In the genomic region with DNA sequence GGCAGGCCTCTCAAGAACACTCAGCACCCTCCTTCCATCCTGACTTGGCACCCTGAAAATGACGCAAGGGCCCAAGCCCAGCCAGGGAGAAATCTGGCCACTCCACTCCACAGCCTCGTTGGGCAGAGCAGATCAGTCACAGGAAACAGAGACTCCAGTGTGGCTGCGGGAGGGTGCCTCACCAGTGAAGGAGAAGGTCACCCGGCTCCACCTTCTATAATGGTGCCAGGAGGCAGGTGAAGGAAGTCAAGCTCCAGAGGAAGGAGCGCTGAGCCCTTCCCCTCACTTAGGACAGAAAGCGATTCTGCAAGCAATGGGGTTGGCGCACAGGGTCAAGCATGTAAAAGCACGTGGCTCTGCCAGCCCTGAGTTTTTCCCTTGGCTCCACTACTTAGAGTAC, we compare ENCODE assay signal across 20 cellular contexts.
"Had no signal": no experiment of that assay in that cellular context is flagged by ENCODE, and none has a peak within 500 bp of the region (broad histone marks: within the 10 kb centered on the region; RNA-seq: fewer than 3 reads in every experiment).

No MANE protein-coding gene starts in this region.

- H3K27me3 ChIP-seq: colonic mucosa, neutrophil had no signal

- H3K9me3 ChIP-seq: colonic mucosa, neutrophil had no signal

- H3K4me3 ChIP-seq: colonic mucosa, skin epidermis had no signal

- H3K79me2 ChIP-seq: parathyroid adenoma had no signal

- H3K36me3 ChIP-seq: colonic mucosa, neutrophil, WERI-Rb-1 had no signal

- H2AFZ ChIP-seq: parathyroid adenoma had no signal

- H3K27ac ChIP-seq: colonic mucosa, neutrophil, parathyroid adenoma, skin epidermis had no signal

- ATAC-seq: activated CD4-positive, alpha-beta T cell treated with anti-CD3 and anti-CD28 coated beads for 36 hours; activated naive CD8-positive, alpha-beta T cell treated with anti-CD3 and anti-CD28 coated beads, Interleukin-2, amount 50 U/mL, for 24 hours; natural killer cell; stimulated activated naive CD8-positive, alpha-beta T cell treated with anti-CD3 and anti-CD28 coated beads, Interleukin-15, amount 100 ng/mL, for 72 hours had no signal

- H3K9ac ChIP-seq: parathyroid adenoma had no signal

- H3K4me1 ChIP-seq: colonic mucosa, parathyroid adenoma had no signal

- DNase-seq: activated CD4-positive, alpha-beta memory T cell treated with anti-CD3 and anti-CD28 coated beads, Interleukin-2, amount 10 ng/mL, durations not matched to agents 7 days and 5 days; activated CD4-positive, alpha-beta T cell treated with anti-CD3 and anti-CD28 coated beads for 36 hours; activated effector memory CD4-positive, alpha-beta T cell treated with Interleukin-2 at 50 U/mL for 16 hours; activated naive CD4-positive, alpha-beta T cell treated with anti-CD3 and anti-CD28 coated beads, Interleukin-2, amount 10 ng/mL, durations not matched to agents 7 days and 5 days; activated naive CD8-positive, alpha-beta T cell treated with anti-CD3 and anti-CD28 coated beads, Interleukin-2, amount 50 U/mL, for 24 hours; anterior cingulate cortex; central memory CD4-positive, alpha-beta T cell; colonic mucosa; foreskin melanocyte; mesendoderm; natural killer cell; stimulated activated CD4-positive, alpha-beta T cell treated with anti-CD3 and anti-CD28 coated beads, Interleukin-15, amount 100 ng/mL, for 24 hours; stimulated activated CD4-positive, alpha-beta T cell treated with anti-CD3 and anti-CD28 coated beads, Interleukin-4, amount 100 ng/mL, for 1 hour; stimulated activated naive CD8-positive, alpha-beta T cell treated with anti-CD3 and anti-CD28 coated beads, Interleukin-15, amount 100 ng/mL, for 72 hours; SW 1271; T-helper 2 cell; WERI-Rb-1 had no signal
